1 cellular context compared by ENCODE assay signal in the genomic region with DNA sequence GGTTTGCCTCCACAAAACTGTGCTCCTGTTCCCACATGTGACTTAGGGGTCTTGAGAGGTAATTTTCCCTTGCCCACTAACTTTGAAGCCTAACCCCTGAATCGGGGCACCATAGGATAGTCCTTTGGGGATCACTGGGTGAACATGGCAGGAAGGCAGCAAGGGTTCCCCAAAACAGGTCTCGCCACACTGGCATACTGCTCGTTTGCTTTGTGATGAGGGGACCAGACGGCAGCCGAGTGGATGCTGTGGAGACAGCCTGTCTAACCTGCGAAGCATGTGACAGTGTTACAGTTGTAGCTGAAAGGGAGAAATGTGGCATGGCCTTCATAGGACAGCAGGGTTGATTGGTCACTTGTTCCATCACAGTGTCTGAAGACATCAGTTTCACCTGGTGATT.
TF ChIP-seq lines count a peak whose summit lies in the region.

No MANE protein-coding gene starts in this region.

TF ChIP-seq in K562, 482 proteins besides CTCF, POLR2A, EP300 and RAD21:
- TF ChIP-seq RBBP5 (IDR thresholded peaks at IDR 0.05; ENCODE audit: borderline replicate concordance, insufficient read depth, low read length, poor library complexity, severe bottlenecking), result no peak
- TF ChIP-seq FOXK2 (conservative IDR thresholded peaks at IDR 0.05 in 1 of 2, IDR thresholded peaks at IDR 0.05 in 1 of 2; ENCODE audit: low read depth in 2 of 2), result no peak
- TF ChIP-seq FIP1L1 (IDR thresholded peaks at IDR 0.05; ENCODE audit: low read depth, low read length, poor library complexity, severe bottlenecking), result no peak
- TF ChIP-seq ERF (CRISPR knock-in tag; IDR thresholded peaks at IDR 0.05), result no peak
- no peak for TF ChIP-seq KDM5B (IDR thresholded peaks at IDR 0.05; ENCODE audit: insufficient replicate concordance, low read depth, low read length)
